ENCODE assay signal across 22 cellular contexts in the genomic region with DNA sequence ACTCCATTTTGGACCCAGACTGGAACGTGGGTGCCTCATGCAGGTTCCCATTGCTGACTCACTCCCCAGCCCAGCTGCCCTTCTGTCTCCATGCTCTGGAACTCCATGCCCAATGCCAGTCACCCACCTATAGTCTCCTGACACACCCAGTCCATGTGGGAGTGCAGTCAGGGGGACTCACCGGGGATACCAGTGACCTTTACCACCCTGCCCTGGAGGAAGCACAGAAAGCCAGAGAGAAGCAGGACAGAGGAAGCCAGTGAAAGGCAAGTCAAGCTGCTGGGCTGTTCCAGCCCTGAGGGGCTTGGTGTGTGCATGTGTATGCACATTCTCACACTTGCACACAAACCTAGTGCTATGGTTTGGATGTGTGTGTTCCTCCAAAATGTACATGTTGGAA.
"Had no signal": no experiment of that assay in that cellular context is flagged by ENCODE, and none has a peak within 500 bp of the region (broad histone marks: within the 10 kb centered on the region; RNA-seq: fewer than 3 reads in every experiment).

No MANE protein-coding gene starts in this region.

- H3K4me3 ChIP-seq: dorsolateral prefrontal cortex, esophagus muscularis mucosa, left ventricle myocardium inferior, lower lobe of right lung, psoas muscle, stomach, thoracic aorta, transverse colon had no signal

- ATAC-seq: left cardiac atrium; lower lobe of right lung; natural killer cell treated with Interleukin-12 subunit alpha and Interleukin-12 subunit beta and Interleukin-15 and Interleukin-18, amount 100 ng/mL, for 72 hours; psoas muscle had no signal

- H3K36me3 ChIP-seq: esophagus muscularis mucosa, left ventricle myocardium inferior, lower lobe of right lung, stomach, thoracic aorta, transverse colon had no signal

- H3K4me3 Mint-ChIP-seq: immature natural killer cell; natural killer cell treated with Interleukin-12 subunit alpha and Interleukin-12 subunit beta and Interleukin-15 and Interleukin-18, amount 100 ng/mL, for 72 hours had no signal

- DNase-seq: cortex of kidney; dorsolateral prefrontal cortex; effector memory CD4-positive, alpha-beta T cell; immature natural killer cell; kidney; left cardiac atrium; left ventricle myocardium inferior; lower lobe of right lung; mesenchymal stem cell; midbrain; psoas muscle; retina; small intestine; stimulated activated CD4-positive, alpha-beta T cell treated with anti-CD3 and anti-CD28 coated beads, Interleukin-12 subunit alpha, Interleukin-12 subunit beta, amount 100 ng/mL, for 4 hours; stimulated activated naive CD4-positive, alpha-beta T cell; stomach; substantia nigra; transverse colon had no signal

- H3K36me3 Mint-ChIP-seq: immature natural killer cell; natural killer cell treated with Interleukin-12 subunit alpha and Interleukin-12 subunit beta and Interleukin-15 and Interleukin-18, amount 100 ng/mL, for 72 hours had no signal

- H3K27ac ChIP-seq: dorsolateral prefrontal cortex, epithelial cell of prostate, esophagus muscularis mucosa, left ventricle myocardium inferior, lower lobe of right lung, psoas muscle, stomach, thoracic aorta, transverse colon had no signal

- H3K4me1 ChIP-seq: esophagus muscularis mucosa, left ventricle myocardium inferior, lower lobe of right lung, psoas muscle, stomach, transverse colon had no signal

- H3K4me1 Mint-ChIP-seq: immature natural killer cell had no signal

- H3K9me3 Mint-ChIP-seq: immature natural killer cell; natural killer cell treated with Interleukin-12 subunit alpha and Interleukin-12 subunit beta and Interleukin-15 and Interleukin-18, amount 100 ng/mL, for 72 hours had no signal

- H3K27ac Mint-ChIP-seq: immature natural killer cell; natural killer cell treated with Interleukin-12 subunit alpha and Interleukin-12 subunit beta and Interleukin-15 and Interleukin-18, amount 100 ng/mL, for 72 hours had no signal

- H3K9me3 ChIP-seq: esophagus muscularis mucosa, left ventricle myocardium inferior, lower lobe of right lung, psoas muscle, stomach, thoracic aorta, transverse colon had no signal
